ENCODE assay signal across 8 cellular contexts in the genomic region with DNA sequence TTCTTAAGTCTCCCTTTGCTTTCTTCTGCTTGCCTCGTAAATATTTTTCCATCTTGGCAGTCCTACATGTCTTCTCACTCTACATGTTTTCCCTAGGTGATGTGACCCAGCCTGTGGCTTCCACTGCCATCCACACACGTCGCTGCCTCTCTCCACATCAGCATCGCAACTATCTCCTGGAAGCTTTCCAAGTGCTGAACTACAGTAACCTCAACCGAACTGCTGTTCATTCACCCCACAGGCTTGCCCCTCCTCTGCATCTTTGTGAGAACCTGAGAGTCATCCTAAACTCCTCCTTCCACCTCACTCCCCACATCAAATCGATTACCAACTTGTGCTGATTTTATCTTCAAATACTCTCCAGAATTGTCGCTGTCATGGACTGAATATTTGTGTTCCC. TPM values are rescaled to one million over a fixed set of nuclear protein-coding genes. Genes with fewer than 3 reads are reported as not detected.
DNase-seq lines count a peak whose midpoint lies in the region; ATAC-seq, FAIRE-seq and TF ChIP-seq lines count a peak whose summit lies in the region.

No MANE protein-coding gene starts in this region.

- intact Hi-C loops in left colon (cut with DNase I, micrococcal nuclease), result loop anchor here in 1 of 2 donors (10.0 kb wide), 1 partner anchor 112 kb away; the partner anchor contains the start of gene HMGB1

- peak overlapping the region; percentile 6 for H3K27ac Mint-ChIP-seq in activated naive CD8-positive, alpha-beta T cell treated with anti-CD3 and anti-CD28 coated beads, Interleukin-2, amount 10 ng/mL, durations not matched to agents 7 days and 5 days
- H3K27ac Mint-ChIP-seq in chondrocyte (ENCODE audit: unreplicated experiment), result no peak overlapping the region

- TF ChIP-seq CTCF in osteoblast (IDR thresholded peaks at IDR 0.05; ENCODE audit: extremely low read depth, low read depth, low read length) (no peak), chondrocyte (IDR thresholded peaks at IDR 0.05) (no peak)

- peak; percentile 58 for FAIRE-seq in GM12891 (lab: Jason Lieb, UNC)

- no peaks in the 10 kb centered on the region for H3K9me3 Mint-ChIP-seq in activated naive CD8-positive, alpha-beta T cell treated with anti-CD3 and anti-CD28 coated beads, Interleukin-2, amount 10 ng/mL, durations not matched to agents 7 days and 5 days
- H3K9me3 Mint-ChIP-seq in chondrocyte (ENCODE audit: low read depth), result no peaks in the 10 kb centered on the region

- no peak overlapping the region for H2AFZ ChIP-seq in osteoblast (ENCODE audit: low read length)

- H3K4me3 Mint-ChIP-seq in activated naive CD8-positive, alpha-beta T cell treated with anti-CD3 and anti-CD28 coated beads, Interleukin-2, amount 10 ng/mL, durations not matched to agents 7 days and 5 days, result peak overlapping the region; percentile 8
- no peak overlapping the region for H3K4me3 Mint-ChIP-seq in chondrocyte (ENCODE audit: unreplicated experiment)

- no peak for TF ChIP-seq POLR2A in GM12891 (IDR thresholded peaks at IDR 0.05; ENCODE audit: low read depth, low read length)

- no peaks in the 10 kb centered on the region for H3K79me2 ChIP-seq in osteoblast (ENCODE audit: insufficient read depth, low read length)

- no peaks in the 10 kb centered on the region for H3K36me3 Mint-ChIP-seq in activated naive CD8-positive, alpha-beta T cell treated with anti-CD3 and anti-CD28 coated beads, Interleukin-2, amount 10 ng/mL, durations not matched to agents 7 days and 5 days
- no peaks in the 10 kb centered on the region for H3K36me3 Mint-ChIP-seq in chondrocyte (ENCODE audit: low read depth)

- POLR2A ChIA-PET in activated naive CD8-positive, alpha-beta T cell treated with anti-CD3 and anti-CD28 coated beads, Interleukin-2, amount 10 ng/mL, durations not matched to agents 7 days and 5 days (lab: Charles Lee), result interaction anchor here (0.7 to 1.6 kb wide), 2 partner anchors 31 to 40 kb away, joined by 4 read pairs; no protein-coding TSS in a partner anchor

- DNase-seq in GM12891 (ENCODE audit: insufficient read length, low spot score), result no peak
- peak; percentile 35 to 64 for DNase-seq in SJCRH30
- no peak for DNase-seq in activated naive CD8-positive, alpha-beta T cell treated with anti-CD3 and anti-CD28 coated beads, Interleukin-2, amount 10 ng/mL, durations not matched to agents 7 days and 5 days
- DNase-seq in osteoblast (ENCODE audit: insufficient read length, low spot score, missing footprints), result no peak
- DNase-seq in left colon, result no peak
- DNase-seq in occipital lobe (lab: John Stamatoyannopoulos, UW), result no peak
- no peak for DNase-seq in chondrocyte (ENCODE audit: low spot score)

- peaks cover 3% of the 10 kb centered on the region for H3K4me1 ChIP-seq in SJCRH30
- H3K4me1 ChIP-seq in osteoblast (ENCODE audit: insufficient read depth, low read length), result peaks cover 27% of the 10 kb centered on the region

- no peak overlapping the region for H3K4me2 ChIP-seq in osteoblast (ENCODE audit: insufficient read depth, low read length)

- no peaks in the 10 kb centered on the region for H3K9me3 ChIP-seq in SJCRH30 (replicated peaks)
- H3K9me3 ChIP-seq in osteoblast (ENCODE audit: low read depth, low read length), result no peaks in the 10 kb centered on the region

- H3K27ac ChIP-seq in SJCRH30 (no peak overlapping the region), osteoblast (ENCODE audit: low read depth, low read length) (peak overlapping the region; percentile 48)

- H3K36me3 ChIP-seq in SJCRH30 (no peaks in the 10 kb centered on the region), osteoblast (ENCODE audit: insufficient read depth, low read length) (no peaks in the 10 kb centered on the region)

- peaks cover 12% of the 10 kb centered on the region for H3K27me3 Mint-ChIP-seq in activated naive CD8-positive, alpha-beta T cell treated with anti-CD3 and anti-CD28 coated beads, Interleukin-2, amount 10 ng/mL, durations not matched to agents 7 days and 5 days
- no peaks in the 10 kb centered on the region for H3K27me3 Mint-ChIP-seq in chondrocyte (ENCODE audit: low read depth)

- peaks cover 28% of the 10 kb centered on the region for H3K4me1 Mint-ChIP-seq in activated naive CD8-positive, alpha-beta T cell treated with anti-CD3 and anti-CD28 coated beads, Interleukin-2, amount 10 ng/mL, durations not matched to agents 7 days and 5 days
- peaks cover 25% of the 10 kb centered on the region for H3K4me1 Mint-ChIP-seq in chondrocyte (ENCODE audit: low read depth)

- ATAC-seq in activated naive CD8-positive, alpha-beta T cell treated with anti-CD3 and anti-CD28 coated beads, Interleukin-2, amount 10 ng/mL, durations not matched to agents 7 days and 5 days (ENCODE audit: low read depth), result peak; percentile 68
- ATAC-seq in left colon (no peak), HG02852 (IDR thresholded peaks at IDR 0.05; ENCODE audit: unreplicated experiment) (no peak)

- H3K27me3 ChIP-seq in SJCRH30 (no peaks in the 10 kb centered on the region), osteoblast (ENCODE audit: insufficient read depth, low read length) (no peaks in the 10 kb centered on the region)

- no peak overlapping the region for H3K4me3 ChIP-seq in SJCRH30
- H3K4me3 ChIP-seq in osteoblast (ENCODE audit: insufficient read depth, low read length), result no peak overlapping the region

- no peaks in the 10 kb centered on the region for H4K20me1 ChIP-seq in osteoblast (ENCODE audit: insufficient read depth, low read length)

TF ChIP-seq in GM12891, 5 proteins besides CTCF, POLR2A, EP300 and RAD21:
- TF ChIP-seq POU2F2 (IDR thresholded peaks at IDR 0.05; ENCODE audit: low read depth, low read length) (no peak), PAX5 (IDR thresholded peaks at IDR 0.05; ENCODE audit: insufficient read depth, low read length, severe bottlenecking) (no peak), TAF1 (IDR thresholded peaks at IDR 0.05; ENCODE audit: low read depth, low read length) (no peak), POLR2AphosphoS5 (IDR thresholded peaks at IDR 0.05; ENCODE audit: low read depth, low read length) (no peak), SPI1 (IDR thresholded peaks at IDR 0.05; ENCODE audit: low read depth, low read length) (no peak)

RNA-seq across cellular contexts. Expression of gene USPL1, which starts 41.2 kb away (rescaled TPM):
- 5.7 TPM for polyA plus RNA-seq in GM12891 (2012; ENCODE audit: low read depth, missing spikeins)
- total RNA-seq in SJCRH30 (2014; rRNA removed; shearing (Covaris generic)), result 42.2 and 46.0 TPM in 2 replicates
- total RNA-seq in activated naive CD8-positive, alpha-beta T cell treated with anti-CD3 and anti-CD28 coated beads, Interleukin-2, amount 10 ng/mL, durations not matched to agents 7 days and 5 days, result 10 to 100 TPM; 23.9 to 25.8 TPM
- total RNA-seq in osteoblast (11.6 and 14.7 TPM in 2 replicates), left colon (10 to 100 TPM in 1 of 2 donors, 1 to 10 TPM in 1; 9.4 to 10.3 TPM), occipital lobe (46.9 TPM), chondrocyte (10.6 to 15.3 TPM (median 11.0 TPM) in 3 replicates)

Comparison
In these comparisons a context has a peak if more than half of its experiments do, and no peak if none do; other contexts are left out.
1. DNase-seq: peak in SJCRH30 (2 of 2); none in GM12891 (single experiment), activated naive CD8-positive, alpha-beta T cell treated with anti-CD3 and anti-CD28 coated beads, Interleukin-2, amount 10 ng/mL, durations not matched to agents 7 days and 5 days (single experiment), osteoblast (single experiment), left colon (0 of 2), occipital lobe (single experiment) and chondrocyte (single experiment).